Comparison of ENCODE assay signal across 8 cellular contexts in genomic region chr1:51313961-51314777, GRCh38. TPM values are rescaled to one million over a fixed set of nuclear protein-coding genes. Genes with fewer than 3 reads are reported as not detected.
A peak's percentile ranks its signal among the peaks of the same experiment; 100 is the strongest.
DNase-seq lines count a peak whose midpoint lies in the region; ATAC-seq and TF ChIP-seq lines count a peak whose summit lies in the region.

No MANE protein-coding gene starts in this region.

- H3K4me3 ChIP-seq in fibroblast of villous mesenchyme (ENCODE audit: low read depth, low read length): no peak overlapping the region

- peak overlapping the region; percentile 86 for H3K27ac ChIP-seq in RWPE1

- no peak for TF ChIP-seq CTCF in RWPE1 (conservative IDR thresholded peaks at IDR 0.05; ENCODE audit: low read depth)
- no peak for TF ChIP-seq CTCF in fibroblast of villous mesenchyme (IDR thresholded peaks at IDR 0.05; ENCODE audit: insufficient read depth, low read depth, low read length)
- TF ChIP-seq CTCF in GM10266 (IDR thresholded peaks at IDR 0.05; ENCODE audit: control insufficient read depth, insufficient read depth, low read depth, missing control alignments): no peak

- CTCF ChIA-PET in RWPE1 (lab: Yijun Ruan, JAX): interaction anchor here (1.4 kb wide), 1 partner anchor 17 kb away, joined by 6 read pairs; no protein-coding TSS in a partner anchor

- ATAC-seq in GM19463 (IDR thresholded peaks at IDR 0.05; ENCODE audit: unreplicated experiment): peak; percentile 58
- peak; percentile 58 for ATAC-seq in stimulated activated naive CD8-positive, alpha-beta T cell treated with anti-CD3 and anti-CD28 coated beads, Interleukin-15, Interleukin-2, amounts not matched to agents 100 U/mL and 50 U/mL, for 24 hours

- POLR2A ChIA-PET in RWPE1 (lab: Yijun Ruan, JAX; ENCODE audit: low non-redundant PET): no interaction called here

- peak; percentile 78 for DNase-seq in RWPE1 (ENCODE audit: low spot score)
- DNase-seq in fibroblast of villous mesenchyme (ENCODE audit: low read depth): peak; percentile 85
- DNase-seq in stimulated activated naive CD8-positive, alpha-beta T cell treated with anti-CD3 and anti-CD28 coated beads, Interleukin-15, Interleukin-2, amounts not matched to agents 100 U/mL and 50 U/mL, for 24 hours: no peak
- no peak for DNase-seq in NCI-H187 (lab: John Stamatoyannopoulos, UW)
- DNase-seq in GM10266 (ENCODE audit: extremely low spot score): no peak
- DNase-seq in NCI-H1436 (lab: John Stamatoyannopoulos, UW): no peak
- no peak for DNase-seq in NCI-H2029 (lab: John Stamatoyannopoulos, UW)

RNA-seq across cellular contexts. Expression of gene TTC39A, which starts 16.2 kb away (rescaled TPM):
- total RNA-seq in fibroblast of villous mesenchyme: 0.43 and 0.64 TPM in 2 replicates

Comparison
In these comparisons a context has a peak if more than half of its experiments do, and no peak if none do; other contexts are left out.
1. DNase-seq: peak in RWPE1 (single experiment) and fibroblast of villous mesenchyme (single experiment); none in stimulated activated naive CD8-positive, alpha-beta T cell treated with anti-CD3 and anti-CD28 coated beads, Interleukin-15, Interleukin-2, amounts not matched to agents 100 U/mL and 50 U/mL, for 24 hours (single experiment), NCI-H187 (0 of 2), GM10266 (single experiment), NCI-H1436 (single experiment) and NCI-H2029 (single experiment).